10 cellular contexts compared by ENCODE assay signal in the genomic region with DNA sequence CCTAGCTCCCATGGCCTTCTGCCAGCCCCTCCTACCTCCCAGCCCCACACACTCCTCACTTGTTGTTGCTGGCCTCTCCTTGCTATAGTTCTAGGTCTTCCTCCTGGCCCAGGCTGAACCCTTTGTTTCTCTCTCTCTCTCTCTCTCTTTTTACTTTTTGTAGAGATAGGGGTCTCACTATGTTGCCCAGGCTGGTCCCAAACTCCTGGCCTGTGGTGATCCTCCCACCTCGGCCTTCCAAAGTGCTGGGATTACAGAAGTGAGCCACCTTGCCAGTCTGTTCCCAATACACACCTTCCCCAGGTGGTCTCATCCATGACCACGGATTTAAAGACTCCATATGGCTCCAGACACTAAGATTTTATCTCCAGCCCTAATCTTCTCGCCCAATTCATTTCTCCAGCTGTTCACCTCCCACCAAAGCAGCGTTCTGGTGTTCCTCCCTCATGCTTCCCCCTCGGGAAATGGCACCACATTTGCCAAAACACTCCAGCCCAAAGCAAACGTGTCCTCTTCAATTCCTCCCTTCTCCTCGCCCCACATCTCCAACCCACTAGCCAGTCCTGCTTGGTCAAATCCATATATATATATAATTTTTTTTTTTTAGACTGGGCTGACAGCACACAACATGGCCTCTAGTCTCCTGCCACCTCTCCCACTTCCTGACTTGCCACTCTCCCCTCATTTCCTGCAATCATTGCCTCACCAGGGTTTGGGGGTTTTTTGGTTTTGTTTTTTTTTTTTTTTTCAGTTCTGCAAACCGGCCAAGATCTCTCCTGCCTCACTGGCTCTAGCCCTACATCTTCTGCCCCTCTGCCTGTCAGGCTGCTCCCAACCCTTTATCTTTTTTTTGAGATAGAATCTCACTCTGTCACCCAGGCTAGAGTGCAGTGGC.
A peak's percentile ranks its signal among the peaks of the same experiment; 100 is the strongest.
DNase-seq lines count a peak whose midpoint lies in the region; ATAC-seq and TF ChIP-seq lines count a peak whose summit lies in the region.
"Had no signal": no experiment of that assay in that cellular context is flagged by ENCODE, and none has a peak within 500 bp of the region (broad histone marks: within the 10 kb centered on the region; RNA-seq: fewer than 3 reads in every experiment).

No MANE protein-coding gene starts in this region.

- BruUV-seq in OCI-LY7 (replicated peaks; lab: Mats Ljungman, UMichigan), result no TSS peak

- intact Hi-C loops in OCI-LY7 (cut with micrococcal nuclease; ENCODE audit: unreplicated experiment), result no loop called here
- intact Hi-C loops in naive thymus-derived CD4-positive, alpha-beta T cell (cut with micrococcal nuclease), result loop anchor here (5.0 kb wide), 2 partner anchors 72 to 93 kb away; no protein-coding TSS in a partner anchor

- H4K20me1 ChIP-seq in OCI-LY7 (ENCODE audit: insufficient read depth, low read length), result no peaks in the 10 kb centered on the region

- ATAC-seq in GM18498 (IDR thresholded peaks at IDR 0.05; ENCODE audit: unreplicated experiment), result peak; percentile 71
- peak; percentile 68 for ATAC-seq in HG02642 (IDR thresholded peaks at IDR 0.05; ENCODE audit: poor library complexity, unreplicated experiment)
- peak; percentile 68 for ATAC-seq in naive thymus-derived CD4-positive, alpha-beta T cell
- ATAC-seq in HG03045 (IDR thresholded peaks at IDR 0.05; ENCODE audit: unreplicated experiment), result no peak

- H3K36me3 Mint-ChIP-seq in naive thymus-derived CD4-positive, alpha-beta T cell, result no peaks in the 10 kb centered on the region

- H3K27me3 Mint-ChIP-seq in naive thymus-derived CD4-positive, alpha-beta T cell, result peaks cover 8 to 51% (median 20%) of the 10 kb centered on the region in 5 donors

- no peak for TF ChIP-seq CTCF in OCI-LY7 (conservative IDR thresholded peaks at IDR 0.05; ENCODE audit: low read length)

- H3K9me2 ChIP-seq in OCI-LY7 (ENCODE audit: insufficient read depth, low read length), result no peaks in the 10 kb centered on the region

- no peak overlapping the region for H3K4me3 ChIP-seq in OCI-LY7 (ENCODE audit: low read depth, low read length, poor library complexity, severe bottlenecking)
- H3K4me3 ChIP-seq in naive thymus-derived CD4-positive, alpha-beta T cell (ENCODE audit: low read length), result no peak overlapping the region
- H3K4me3 ChIP-seq: SJCRH30 had no signal

- H3K79me2 ChIP-seq in OCI-LY7 (ENCODE audit: insufficient read depth, low read depth, low read length), result no peaks in the 10 kb centered on the region

- peak overlapping the region; percentile 26; the same call in 1 of the 2 replicates for H3K4me2 ChIP-seq in OCI-LY7 (ENCODE audit: low read length)

- H3K9me3 ChIP-seq in OCI-LY7 (ENCODE audit: low read length), result no peaks in the 10 kb centered on the region
- no peaks in the 10 kb centered on the region for H3K9me3 ChIP-seq in naive thymus-derived CD4-positive, alpha-beta T cell (ENCODE audit: control insufficient read depth in 2 of 3, low read length in 3 of 3)
- H3K9me3 ChIP-seq: SJCRH30 had no signal

- peak overlapping the region in 8 of 9 donors; percentile 12 to 69 (median 52) for H3K27ac Mint-ChIP-seq in naive thymus-derived CD4-positive, alpha-beta T cell

- POLR2A ChIA-PET in OCI-LY7 (lab: Charles Lee), result interaction anchor here (0.9 kb wide), 1 partner anchor 10 kb away, joined by 3 read pairs; no protein-coding TSS in a partner anchor
- POLR2A ChIA-PET in naive thymus-derived CD4-positive, alpha-beta T cell (lab: Charles Lee), result no interaction called here

- peaks cover 37 to 44% (median 40%) of the 10 kb centered on the region in 7 donors for H3K4me1 Mint-ChIP-seq in naive thymus-derived CD4-positive, alpha-beta T cell

- H3K27me3 ChIP-seq in naive thymus-derived CD4-positive, alpha-beta T cell (ENCODE audit: control insufficient read depth in 2 of 2, insufficient read depth in 2 of 2, low read length in 2 of 2), result no peaks in the 10 kb centered on the region

- H3K9me3 Mint-ChIP-seq in naive thymus-derived CD4-positive, alpha-beta T cell, result no peaks in the 10 kb centered on the region

- peak overlapping the region in 8 of 10 donors; percentile 33 to 82 (median 57) for H3K4me3 Mint-ChIP-seq in naive thymus-derived CD4-positive, alpha-beta T cell

- peak overlapping the region; percentile 87 for H2AFZ ChIP-seq in OCI-LY7 (ENCODE audit: low read length)

- H3K4me1 ChIP-seq in OCI-LY7 (ENCODE audit: insufficient read depth, low read length, poor library complexity, severe bottlenecking), result peaks cover 14% of the 10 kb centered on the region
- H3K4me1 ChIP-seq in naive thymus-derived CD4-positive, alpha-beta T cell (ENCODE audit: control insufficient read depth in 2 of 2, insufficient read depth in 2 of 2, low read length in 2 of 2), result peaks cover 36 to 37% of the 10 kb centered on the region in 2 donors

- H3K27ac ChIP-seq in OCI-LY7 (ENCODE audit: low read depth, low read length, poor library complexity, severe bottlenecking), result no peak overlapping the region
- no peak overlapping the region for H3K27ac ChIP-seq in naive thymus-derived CD4-positive, alpha-beta T cell (ENCODE audit: low read depth, low read length)
- H3K27ac ChIP-seq: SJCRH30 had no signal

- CTCF ChIA-PET in OCI-LY7 (lab: Charles Lee; ENCODE audit: unreplicated experiment), result interaction anchor here (1.5 kb wide), 1 partner anchor 11 kb away, joined by 4 read pairs; no protein-coding TSS in a partner anchor
- CTCF ChIA-PET in naive thymus-derived CD4-positive, alpha-beta T cell (lab: Charles Lee), result interaction anchor here (0.9 kb wide), 1 partner anchor 18 kb away, joined by 3 read pairs; no protein-coding TSS in a partner anchor

- DNase-seq in OCI-LY7 (ENCODE audit: low spot score), result peak; percentile 67
- DNase-seq in naive thymus-derived CD4-positive, alpha-beta T cell, result no peak
- DNase-seq in medulla oblongata (ENCODE audit: extremely low spot score), result no peak
- DNase-seq in NCI-H526 (lab: John Stamatoyannopoulos, UW), result no peak
- DNase-seq: NCI-H1105 treated with DMSO at 0.1 percent for 48 hours; SJCRH30; stimulated activated naive CD4-positive, alpha-beta T cell had no signal

- H3K36me3 ChIP-seq in OCI-LY7 (ENCODE audit: insufficient read depth, low read length), result no peaks in the 10 kb centered on the region
- no peaks in the 10 kb centered on the region for H3K36me3 ChIP-seq in naive thymus-derived CD4-positive, alpha-beta T cell (ENCODE audit: control insufficient read depth in 2 of 3, insufficient read depth in 3 of 3, low read length in 3 of 3)
- H3K36me3 ChIP-seq: SJCRH30 had no signal
